1 cellular context compared by ENCODE assay signal in the genomic region with DNA sequence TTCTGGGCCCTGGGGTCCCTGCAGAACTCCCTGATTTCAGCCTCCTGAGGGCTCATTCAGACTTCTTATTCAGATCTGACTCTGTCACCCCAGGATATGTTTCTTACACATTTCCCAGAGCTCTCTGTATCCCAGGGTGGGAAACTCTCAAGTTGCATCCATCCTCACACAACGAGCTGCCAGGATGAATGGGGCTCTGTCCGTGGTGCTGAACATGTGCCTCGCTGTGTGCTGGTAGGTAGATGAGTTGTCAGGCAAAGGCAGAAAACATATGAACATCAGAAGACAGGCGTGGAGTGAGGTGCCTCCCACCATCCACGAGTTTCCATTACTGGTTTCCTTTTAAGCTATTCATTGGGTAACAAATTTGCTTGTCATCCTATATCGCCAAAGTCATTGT.
TF ChIP-seq lines count a peak whose summit lies in the region.

No MANE protein-coding gene starts in this region.

TF ChIP-seq in SK-N-SH treated with all-trans-retinoic acid at 6 μM for 48 hours, 23 proteins besides CTCF, POLR2A, EP300 and RAD21 (continued from another document):
- no peak for TF ChIP-seq BACH2 (CRISPR knock-in tag; IDR thresholded peaks at IDR 0.05; ENCODE audit: borderline replicate concordance)
- no peak for TF ChIP-seq ARNTL (CRISPR knock-in tag; IDR thresholded peaks at IDR 0.05; ENCODE audit: borderline replicate concordance, low read depth)
- TF ChIP-seq POU6F1 (CRISPR knock-in tag; IDR thresholded peaks at IDR 0.05; ENCODE audit: borderline replicate concordance, low read depth), result no peak
- TF ChIP-seq ISL1 (CRISPR knock-in tag; IDR thresholded peaks at IDR 0.05), result no peak
- TF ChIP-seq CREB5 (CRISPR knock-in tag; IDR thresholded peaks at IDR 0.05; ENCODE audit: low read depth), result no peak
- TF ChIP-seq PPARA (CRISPR knock-in tag; IDR thresholded peaks at IDR 0.05; ENCODE audit: borderline replicate concordance), result no peak
- no peak for TF ChIP-seq CSDC2 (CRISPR knock-in tag; IDR thresholded peaks at IDR 0.05)
- TF ChIP-seq CSRNP3 (CRISPR knock-in tag; IDR thresholded peaks at IDR 0.05), result no peak
- no peak for TF ChIP-seq ZNF8 (CRISPR knock-in tag; IDR thresholded peaks at IDR 0.05)
- no peak for TF ChIP-seq GLIS3 (CRISPR knock-in tag; IDR thresholded peaks at IDR 0.05)
- no peak for TF ChIP-seq ZNF565 (CRISPR knock-in tag; conservative IDR thresholded peaks at IDR 0.05; ENCODE audit: low read depth)
- no peak for TF ChIP-seq ZFP30 (CRISPR knock-in tag; IDR thresholded peaks at IDR 0.05)
- no peak for TF ChIP-seq ESRRG (CRISPR knock-in tag; IDR thresholded peaks at IDR 0.05)
- no peak for TF ChIP-seq ZNF70 (CRISPR knock-in tag; IDR thresholded peaks at IDR 0.05)
